In the genomic region with DNA sequence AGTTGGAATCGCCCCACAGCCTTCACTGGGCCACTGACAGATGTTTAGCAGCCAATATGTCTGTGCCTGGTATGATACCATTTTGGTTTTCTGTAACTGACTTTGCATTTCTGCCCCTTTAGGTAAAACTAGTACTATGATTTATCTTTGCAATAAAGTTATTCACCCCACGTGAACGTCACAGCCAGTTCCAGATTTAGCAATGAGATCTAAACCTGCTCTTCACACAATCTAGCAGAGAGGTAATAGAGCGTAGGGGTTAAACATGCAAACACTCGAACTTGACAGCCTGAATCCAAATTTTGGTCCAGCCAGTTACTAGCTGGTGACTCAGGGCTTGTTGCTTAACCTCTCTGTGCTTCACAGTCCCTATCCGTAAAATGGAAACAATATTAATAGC, we compare ENCODE assay signal across 27 cellular contexts.
"Had no signal": no experiment of that assay in that cellular context is flagged by ENCODE, and none has a peak within 500 bp of the region (broad histone marks: within the 10 kb centered on the region; RNA-seq: fewer than 3 reads in every experiment).

No MANE protein-coding gene starts in this region.

- H3K79me2 ChIP-seq: hepatocyte had no signal

- H3K36me3 ChIP-seq: ascending aorta, breast epithelium, cardiac muscle cell, colonic mucosa, gastroesophageal sphincter, heart right ventricle had no signal

- DNase-seq: activated CD4-positive, alpha-beta memory T cell treated with anti-CD3 and anti-CD28 coated beads for 36 hours; activated CD4-positive, alpha-beta T cell treated with anti-CD3 and anti-CD28 coated beads for 36 hours; activated CD4-positive, alpha-beta T cell treated with anti-CD3 and anti-CD28 coated beads, Interleukin-2, amount 10 ng/mL, durations not matched to agents 24 days and 14 days; activated CD4-positive, CD25-positive, alpha-beta regulatory T cell; activated CD4-positive, CD25-positive, alpha-beta regulatory T cell treated with anti-CD3 and anti-CD28 coated beads, Interleukin-2, amount 50 U/mL, for 72 hours; activated CD8-positive, alpha-beta memory T cell treated with anti-CD3 and anti-CD28 coated beads, Interleukin-2, amount 10 ng/mL, durations not matched to agents 7 days and 5 days; activated CD8-positive, alpha-beta memory T cell treated with anti-CD3 and anti-CD28 coated beads, Interleukin-2, amount 50 U/mL, for 4 hours; activated CD8-positive, alpha-beta T cell treated with anti-CD3 and anti-CD28 coated beads, Interleukin-2, amount 10 ng/mL, durations not matched to agents 7 days and 5 days; activated effector memory CD4-positive, alpha-beta T cell treated with anti-CD3 and anti-CD28 coated beads, Interleukin-2, amount 50 U/mL, for 16 hours; activated naive CD4-positive, alpha-beta T cell treated with anti-CD3 and anti-CD28 coated beads for 36 hours; activated naive CD8-positive, alpha-beta T cell treated with anti-CD3 and anti-CD28 coated beads for 36 hours; activated naive CD8-positive, alpha-beta T cell treated with anti-CD3 and anti-CD28 coated beads, Interleukin-2, amount 50 U/mL, for 24 hours; activated T-cell treated with anti-CD3 and anti-CD28 coated beads, Interleukin-2, amount 50 U/mL, for 1 hour; activated T-cell treated with anti-CD3 and anti-CD28 coated beads, Interleukin-2, amount 50 U/mL, for 48 hours; central memory CD4-positive, alpha-beta T cell; cerebellar nuclear complex; colonic mucosa; effector CD8-positive, alpha-beta T cell; foreskin melanocyte; heart right ventricle; T-helper 2 cell had no signal

- H3K27ac ChIP-seq: ascending aorta, breast epithelium, cardiac muscle cell, colonic mucosa, epithelial cell of prostate, gastroesophageal sphincter, heart right ventricle, hepatocyte had no signal

- H3K4me1 ChIP-seq: ascending aorta, breast epithelium, colonic mucosa, gastroesophageal sphincter, heart right ventricle had no signal

- H3K27me3 ChIP-seq: ascending aorta, breast epithelium, cardiac muscle cell, colonic mucosa, gastroesophageal sphincter, heart right ventricle, hepatocyte had no signal

- ATAC-seq: activated CD4-positive, alpha-beta T cell treated with anti-CD3 and anti-CD28 coated beads for 36 hours; activated CD8-positive, alpha-beta memory T cell treated with anti-CD3 and anti-CD28 coated beads, Interleukin-2, amount 10 ng/mL, durations not matched to agents 7 days and 5 days; activated CD8-positive, alpha-beta T cell treated with anti-CD3 and anti-CD28 coated beads, Interleukin-2, amount 10 ng/mL, durations not matched to agents 7 days and 5 days; activated naive CD8-positive, alpha-beta T cell treated with anti-CD3 and anti-CD28 coated beads, Interleukin-2, amount 50 U/mL, for 24 hours; gastroesophageal sphincter; heart right ventricle had no signal

- H3K4me2 ChIP-seq: hepatocyte had no signal

- H3K9me3 ChIP-seq: ascending aorta, breast epithelium, colonic mucosa, gastroesophageal sphincter had no signal

- H3K4me3 ChIP-seq: ascending aorta, breast epithelium, cardiac muscle cell, colonic mucosa, gastroesophageal sphincter, heart right ventricle, hepatocyte had no signal

- H2AFZ ChIP-seq: hepatocyte had no signal
